29 cellular contexts compared by ENCODE assay signal in the genomic region with DNA sequence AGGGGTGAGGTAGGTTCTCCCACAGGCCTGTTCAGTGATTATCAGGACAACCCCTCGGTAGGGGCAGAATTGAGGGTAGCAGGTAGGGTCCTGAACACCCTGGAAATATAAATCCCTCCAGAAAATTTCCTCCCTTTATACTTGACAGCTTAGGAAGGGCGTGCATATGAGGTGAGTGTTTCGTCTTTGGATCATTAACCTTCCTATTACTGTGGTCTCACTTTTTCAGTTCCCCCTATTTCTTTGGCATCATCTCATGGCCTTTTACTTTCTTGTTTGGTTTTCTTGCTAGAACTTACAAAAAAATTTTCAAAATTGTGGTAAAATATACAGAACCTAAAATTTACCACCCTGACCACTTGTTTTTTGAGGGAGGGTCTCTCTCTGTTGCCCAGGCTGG.
"Had no signal": no experiment of that assay in that cellular context is flagged by ENCODE, and none has a peak within 500 bp of the region (broad histone marks: within the 10 kb centered on the region; RNA-seq: fewer than 3 reads in every experiment).

No MANE protein-coding gene starts in this region.

- H3K4me1 ChIP-seq: SJCRH30 had no signal

- FAIRE-seq: HTR-8/SVneo, K562 had no signal

- H3K27ac ChIP-seq: HL-60, KMS-11, PC-9, Peyer's patch, SJCRH30 had no signal

- H3K9me3 ChIP-seq: Peyer's patch, SJCRH30 had no signal

- H3K27me3 ChIP-seq: Peyer's patch had no signal

- H3K4me2 ChIP-seq: KMS-11, PC-9 had no signal

- H3K27ac Mint-ChIP-seq: IgD-negative memory B cell had no signal

- H3K4me3 Mint-ChIP-seq: IgD-negative memory B cell had no signal

- DNase-seq: Kasumi-1, MV-4-11, NCI-H1048, NCI-H1105, NCI-H1417, NCI-H146, NCI-H1694 treated with DMSO at 0.1 percent for 48 hours, NCI-H1930, NCI-H2081, NCI-H2107, NCI-H2227 treated with DMSO at 0.1 percent for 48 hours, NCI-H446, NCI-H510A, NCI-H524 treated with DMSO at 0.1 percent for 48 hours, NCI-H69, NCI-H774, OCI-M1, PC-9, Peyer's patch, SHP77 treated with DMSO at 0.1 percent for 48 hours, SJCRH30, T-helper 1 cell had no signal

- ATAC-seq: K562, Right ventricle myocardium inferior, SK-N-SH treated with all-trans-retinoic acid at 6 μM for 48 hours had no signal

- H3K9me3 Mint-ChIP-seq: IgD-negative memory B cell had no signal

- H3K4me3 ChIP-seq: K562, PC-9, Peyer's patch, SJCRH30 had no signal

- H2AFZ ChIP-seq: PC-9 had no signal

- H3K36me3 ChIP-seq: Peyer's patch, SJCRH30 had no signal

- H3K9ac ChIP-seq: KMS-11 had no signal
